30 cellular contexts compared by ENCODE assay signal in the genomic region with DNA sequence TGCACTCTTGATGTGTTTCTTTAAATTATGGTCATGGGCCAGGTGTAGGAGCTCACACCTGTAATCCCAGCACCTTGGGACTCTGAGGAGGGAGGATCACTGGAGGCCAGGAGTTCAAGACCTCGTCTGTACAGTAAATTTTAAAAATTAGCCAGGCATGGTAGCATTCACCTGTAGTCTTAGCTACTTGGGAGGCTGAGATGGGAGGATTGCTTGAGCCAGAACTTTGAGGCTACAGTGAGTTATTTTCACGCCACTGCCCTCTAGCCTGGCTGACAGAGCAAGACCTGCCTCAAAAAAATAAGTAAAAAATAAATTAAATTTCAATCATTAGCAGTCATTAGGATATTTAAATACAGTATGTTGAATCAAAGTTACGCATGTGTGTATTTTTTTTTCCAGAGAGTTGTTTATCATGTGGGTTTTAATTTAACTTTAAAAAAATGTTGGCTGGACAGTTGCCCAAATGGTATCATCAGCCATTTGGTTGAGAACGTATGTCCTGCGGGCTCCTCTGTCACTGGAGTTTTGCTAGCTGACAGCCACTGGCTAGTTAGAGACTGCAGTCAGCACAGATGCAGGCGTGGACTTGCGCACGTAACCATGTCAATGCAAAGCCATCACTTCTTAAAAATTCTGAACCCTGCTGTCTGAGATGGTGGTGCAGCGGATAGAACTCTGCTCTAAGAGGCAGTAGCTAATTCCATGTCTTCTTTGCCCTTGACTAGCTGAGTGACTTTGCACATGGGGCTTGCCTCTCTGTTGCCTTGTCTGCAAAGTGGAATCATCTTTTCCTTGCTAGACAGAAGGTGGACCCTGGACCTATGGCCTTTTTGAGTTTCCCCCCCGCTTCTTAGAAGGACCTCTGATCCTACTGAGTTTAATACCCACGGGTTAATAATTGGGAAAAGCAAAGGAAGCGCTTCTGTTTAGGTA.
"Had no signal": no experiment of that assay in that cellular context is flagged by ENCODE, and none has a peak within 500 bp of the region (broad histone marks: within the 10 kb centered on the region; RNA-seq: fewer than 3 reads in every experiment).

No MANE protein-coding gene starts in this region.

- H3K4me2 ChIP-seq: neural progenitor cell had no signal

- H3K36me3 ChIP-seq: heart right ventricle, left ventricle myocardium inferior, neural progenitor cell, spleen, stomach, thyroid gland, upper lobe of left lung, uterus had no signal

- H3K4me3 ChIP-seq: heart right ventricle, left ventricle myocardium inferior, lung, neural progenitor cell, psoas muscle, spleen, stomach, thyroid gland, upper lobe of left lung, uterus had no signal

- H3K79me2 ChIP-seq: parathyroid adenoma had no signal

- H3K4me3 Mint-ChIP-seq: central memory CD8-positive, alpha-beta T cell; dendritic cell treated with granulocyte-macrophage colony-stimulating factor and Interleukin-4, amounts not matched to agents 40 ng/mL and 50 ng/mL, for 4 days; endodermal cell; natural killer cell treated with Interleukin-12 subunit alpha and Interleukin-12 subunit beta and Interleukin-15 and Interleukin-18, amount 100 ng/mL, for 72 hours; neural progenitor cell had no signal

- H3K27ac Mint-ChIP-seq: dendritic cell treated with granulocyte-macrophage colony-stimulating factor and Interleukin-4, amounts not matched to agents 40 ng/mL and 50 ng/mL, for 4 days; endodermal cell; natural killer cell treated with Interleukin-12 subunit alpha and Interleukin-12 subunit beta and Interleukin-15 and Interleukin-18, amount 100 ng/mL, for 72 hours; neural progenitor cell had no signal

- H3K4me1 Mint-ChIP-seq: central memory CD8-positive, alpha-beta T cell; neural progenitor cell had no signal

- FAIRE-seq: colon, endothelial cell of umbilical vein, islet of Langerhans had no signal

- H3K9me3 Mint-ChIP-seq: central memory CD8-positive, alpha-beta T cell; dendritic cell treated with granulocyte-macrophage colony-stimulating factor and Interleukin-4, amounts not matched to agents 40 ng/mL and 50 ng/mL, for 4 days; endodermal cell; natural killer cell treated with Interleukin-12 subunit alpha and Interleukin-12 subunit beta and Interleukin-15 and Interleukin-18, amount 100 ng/mL, for 72 hours; neural progenitor cell had no signal

- H3K27me3 ChIP-seq: heart right ventricle, neural progenitor cell, thyroid gland, upper lobe of left lung, uterus had no signal

- H3K9me3 ChIP-seq: psoas muscle, stomach, thyroid gland, upper lobe of left lung, uterus had no signal

- H3K4me1 ChIP-seq: foreskin keratinocyte, heart right ventricle, left ventricle myocardium inferior, neural progenitor cell, spleen, stomach, thyroid gland, upper lobe of left lung, uterus had no signal

- H3K27ac ChIP-seq: foreskin keratinocyte, heart right ventricle, left ventricle myocardium inferior, neural progenitor cell, parathyroid adenoma, spleen, stomach, thyroid gland, upper lobe of left lung, uterus had no signal

- ATAC-seq: foreskin keratinocyte; heart right ventricle; natural killer cell treated with Interleukin-12 subunit alpha and Interleukin-12 subunit beta and Interleukin-15 and Interleukin-18, amount 100 ng/mL, for 72 hours; psoas muscle; sciatic nerve had no signal

- H3K9ac ChIP-seq: neural progenitor cell, parathyroid adenoma had no signal

- H3K36me3 Mint-ChIP-seq: natural killer cell treated with Interleukin-12 subunit alpha and Interleukin-12 subunit beta and Interleukin-15 and Interleukin-18, amount 100 ng/mL, for 72 hours; neural progenitor cell had no signal

- H2AFZ ChIP-seq: neural progenitor cell, parathyroid adenoma had no signal

- DNase-seq: effector CD4-positive, alpha-beta T cell; endodermal cell; erythroblast; foreskin keratinocyte; heart right ventricle; hypothalamus; left ventricle myocardium inferior; mesenchymal stem cell; midbrain; occipital lobe; psoas muscle; retina; spleen; stimulated activated CD4-positive, alpha-beta T cell treated with anti-CD3 and anti-CD28 coated beads, Interleukin-15, amount 100 ng/mL, for 24 hours; stimulated activated CD4-positive, alpha-beta T cell treated with anti-CD3 and anti-CD28 coated beads, Interleukin-1b, Interleukin-23, amount 100 ng/mL, for 48 hours; stimulated activated naive CD4-positive, alpha-beta T cell; stomach; thyroid gland; upper lobe of left lung; uterus had no signal
